In the genomic region with DNA sequence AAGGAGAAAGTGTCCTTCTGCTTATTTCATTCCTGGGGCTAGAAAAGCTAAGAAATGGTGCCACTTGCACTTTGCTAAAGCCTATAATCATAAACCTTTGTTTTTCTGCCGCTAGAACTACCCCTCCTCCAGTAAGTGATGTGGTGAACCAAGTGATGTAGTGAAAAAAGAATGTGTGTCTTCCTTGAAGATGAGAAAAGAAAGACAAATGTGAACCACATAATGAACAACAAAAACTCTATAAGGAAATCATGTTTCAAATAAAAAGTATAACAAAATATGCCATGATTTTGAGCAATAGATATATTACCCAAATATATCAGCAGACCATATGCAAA, we compare ENCODE assay signal across 15 cellular contexts.
DNase-seq lines count a peak whose midpoint lies in the region; ATAC-seq and TF ChIP-seq lines count a peak whose summit lies in the region.
"Had no signal": no experiment of that assay in that cellular context is flagged by ENCODE, and none has a peak within 500 bp of the region (broad histone marks: within the 10 kb centered on the region; RNA-seq: fewer than 3 reads in every experiment).

No MANE protein-coding gene starts in this region.

- peaks cover 3% of the 10 kb centered on the region for H3K4me1 ChIP-seq in RWPE2 (ENCODE audit: insufficient read depth, poor library complexity, severe bottlenecking)
- H3K4me1 ChIP-seq in hepatocyte (ENCODE audit: insufficient read depth): no peaks in the 10 kb centered on the region
- H3K4me1 ChIP-seq in smooth muscle cell (ENCODE audit: low read depth): peaks cover 8% of the 10 kb centered on the region
- H3K4me1 ChIP-seq: SJCRH30 had no signal

- H3K9me3 ChIP-seq in RWPE2 (ENCODE audit: severe bottlenecking) (peaks cover 9% of the 10 kb centered on the region), hepatocyte (ENCODE audit: low read depth) (no peaks in the 10 kb centered on the region), smooth muscle cell (replicated peaks; ENCODE audit: low read depth) (no peaks in the 10 kb centered on the region)
- H3K9me3 ChIP-seq: SJCRH30 had no signal

- H3K36me3 ChIP-seq in RWPE2 (ENCODE audit: low read depth) (no peaks in the 10 kb centered on the region), hepatocyte (replicated peaks; ENCODE audit: insufficient read depth, low read depth) (no peaks in the 10 kb centered on the region), smooth muscle cell (ENCODE audit: low read depth) (no peaks in the 10 kb centered on the region)
- H3K36me3 ChIP-seq: SJCRH30 had no signal

- no peaks in the 10 kb centered on the region for H3F3A ChIP-seq in smooth muscle cell (ENCODE audit: low read depth)

- H3K27me3 ChIP-seq in RWPE2 (ENCODE audit: insufficient read depth, poor library complexity, severe bottlenecking) (no peaks in the 10 kb centered on the region), hepatocyte (no peaks in the 10 kb centered on the region), smooth muscle cell (ENCODE audit: low read depth) (no peaks in the 10 kb centered on the region)
- H3K27me3 ChIP-seq: SJCRH30 had no signal

- H3K4me3 ChIP-seq in RWPE2 (ENCODE audit: severe bottlenecking) (no peak overlapping the region), hepatocyte (no peak overlapping the region), smooth muscle cell (no peak overlapping the region), coronary artery (no peak overlapping the region)
- H3K4me3 ChIP-seq: GM23338, SJCRH30 had no signal

- H3K9me2 ChIP-seq in hepatocyte (replicated peaks; ENCODE audit: insufficient read depth): no peaks in the 10 kb centered on the region

- H3K79me2 ChIP-seq in hepatocyte: no peaks in the 10 kb centered on the region
- H3K79me2 ChIP-seq in smooth muscle cell (ENCODE audit: low read depth): no peaks in the 10 kb centered on the region

- no peak overlapping the region for H3K4me2 ChIP-seq in hepatocyte
- peak overlapping the region; percentile 63 for H3K4me2 ChIP-seq in smooth muscle cell
- H3K4me2 ChIP-seq: GM23338 had no signal

- H3K27ac ChIP-seq in RWPE2 (ENCODE audit: poor library complexity, severe bottlenecking): no peak overlapping the region
- H3K27ac ChIP-seq in hepatocyte: peak overlapping the region; percentile 28
- peak overlapping the region; percentile 14 for H3K27ac ChIP-seq in smooth muscle cell (ENCODE audit: low read depth)
- no peak overlapping the region for H3K27ac ChIP-seq in coronary artery
- H3K27ac ChIP-seq: SJCRH30 had no signal

- DNase-seq in EH (ENCODE audit: low read depth) (peak; percentile 33), RWPE2 (ENCODE audit: low spot score) (no peak), hepatocyte (ENCODE audit: low spot score) (no peak), smooth muscle cell (lab: John Stamatoyannopoulos, UW; ENCODE audit: unreplicated experiment) (no peak), coronary artery (ENCODE audit: low spot score) (no peak)
- DNase-seq: DMS79, HFFc6, NCI-H1417, NCI-H1930, NCI-H2171 treated with DMSO at 0.1 percent for 48 hours, NCI-H510A treated with DMSO at 0.1 percent for 48 hours had no signal

- ATAC-seq in RWPE2 (ENCODE audit: low read depth) (0 out of 3 replicates have a peak, but pooled peaks have one; percentile 10), HG03045 (IDR thresholded peaks at IDR 0.05; ENCODE audit: unreplicated experiment) (no peak), GM18873 (IDR thresholded peaks at IDR 0.05; ENCODE audit: low FRiP score, unreplicated experiment) (no peak)
- ATAC-seq: GM23338 had no signal

- TF ChIP-seq CTCF in RWPE2 (IDR thresholded peaks at IDR 0.05; ENCODE audit: poor library complexity, severe bottlenecking) (no peak), hepatocyte (IDR thresholded peaks at IDR 0.05; ENCODE audit: poor library complexity) (no peak), smooth muscle cell (IDR thresholded peaks at IDR 0.05; ENCODE audit: borderline replicate concordance, insufficient read depth, poor library complexity, severe bottlenecking) (no peak), coronary artery (IDR thresholded peaks at IDR 0.05) (no peak)

- WGBS in hepatocyte (ENCODE audit: low lambda C conversion rate, missing lambda C conversion rate): 35% methylated on average over 1 of the region's 1 CpG
- 26% methylated on average over 1 of the region's 1 CpG for WGBS in smooth muscle cell (ENCODE audit: low lambda C conversion rate)

- no peak overlapping the region for H2AFZ ChIP-seq in hepatocyte
- peak overlapping the region; percentile 20 for H2AFZ ChIP-seq in smooth muscle cell (ENCODE audit: low read depth)
- H2AFZ ChIP-seq: GM23338 had no signal

- H4K20me1 ChIP-seq in hepatocyte (ENCODE audit: insufficient read depth, poor library complexity, severe bottlenecking): no peaks in the 10 kb centered on the region
- no peaks in the 10 kb centered on the region for H4K20me1 ChIP-seq in smooth muscle cell (ENCODE audit: low read depth)

- no peak overlapping the region for H3K9ac ChIP-seq in smooth muscle cell (ENCODE audit: low read depth)

Comparison
In these comparisons a context has a peak if more than half of its experiments do, and no peak if none do; other contexts are left out.
1. H3K27ac ChIP-seq: peak in hepatocyte (single experiment) and smooth muscle cell (single experiment); none in RWPE2 (single experiment) and coronary artery (0 of 2).